Comparison of ENCODE assay signal across 18 cellular contexts in genomic region chr17:76013377-76013932, GRCh38. TPM values are rescaled to one million over a fixed set of nuclear protein-coding genes. Genes with fewer than 3 reads are reported as not detected.
DNase-seq lines count a peak whose midpoint lies in the region; TF ChIP-seq lines count a peak whose summit lies in the region.
"Had no signal": no experiment of that assay in that cellular context is flagged by ENCODE, and none has a peak within 500 bp of the region (broad histone marks: within the 10 kb centered on the region; RNA-seq: fewer than 3 reads in every experiment).

No MANE protein-coding gene starts in this region.

- no peaks in the 10 kb centered on the region for H4K20me1 ChIP-seq in KMS-11 (ENCODE audit: insufficient read depth)
- no peaks in the 10 kb centered on the region for H4K20me1 ChIP-seq in smooth muscle cell (ENCODE audit: low read depth)

- TF ChIP-seq CTCF in KMS-11 (conservative IDR thresholded peaks at IDR 0.05; ENCODE audit: low read depth, low read length) (no peak), endodermal cell (conservative IDR thresholded peaks at IDR 0.05) (no peak), smooth muscle cell (IDR thresholded peaks at IDR 0.05; ENCODE audit: borderline replicate concordance, insufficient read depth, poor library complexity, severe bottlenecking) (no peak), esophagus squamous epithelium (IDR thresholded peaks at IDR 0.05) (no peak)

- H3K36me3 ChIP-seq in KMS-11 (ENCODE audit: insufficient read depth), result no peaks in the 10 kb centered on the region
- no peaks in the 10 kb centered on the region for H3K36me3 ChIP-seq in endodermal cell (ENCODE audit: control insufficient read depth, insufficient read depth, low read length)
- no peaks in the 10 kb centered on the region for H3K36me3 ChIP-seq in smooth muscle cell (ENCODE audit: low read depth)
- H3K36me3 ChIP-seq in esophagus squamous epithelium, result peaks cover 4 to 100% (median 22%) of the 10 kb centered on the region in 3 donors

- TF ChIP-seq POLR2A in esophagus squamous epithelium (IDR thresholded peaks at IDR 0.05), result no peak

- no peak for DNase-seq in activated CD4-positive, alpha-beta T cell treated with anti-CD3 and anti-CD28 coated beads, Interleukin-2, amount 10 ng/mL, durations not matched to agents 24 days and 14 days
- no peak for DNase-seq in activated CD4-positive, alpha-beta T cell treated with anti-CD3 and anti-CD28 coated beads, Interleukin-2, amount 50 U/mL, for 1 hour
- no peak for DNase-seq in endodermal cell
- no peak for DNase-seq in smooth muscle cell (lab: John Stamatoyannopoulos, UW; ENCODE audit: unreplicated experiment)
- DNase-seq in DMS114 treated with DMSO at 0.1 percent for 48 hours (lab: John Stamatoyannopoulos, UW; ENCODE audit: unreplicated experiment), result no peak
- DNase-seq in activated gamma-delta T cell (lab: John Stamatoyannopoulos, UW), result no peak
- no peak for DNase-seq in esophagus squamous epithelium (lab: John Stamatoyannopoulos, UW)

- no peaks in the 10 kb centered on the region for H3K79me2 ChIP-seq in KMS-11 (ENCODE audit: insufficient read depth, low read depth)
- no peaks in the 10 kb centered on the region for H3K79me2 ChIP-seq in smooth muscle cell (ENCODE audit: low read depth)

- H3K4me3 Mint-ChIP-seq in activated CD4-positive, alpha-beta T cell treated with anti-CD3 and anti-CD28 coated beads, Interleukin-2, amount 10 ng/mL, durations not matched to agents 24 days and 14 days, result no peak overlapping the region
- no peak overlapping the region for H3K4me3 Mint-ChIP-seq in endodermal cell
- H3K4me3 Mint-ChIP-seq: HFFc6; naive B cell; stimulated activated memory B cell treated with anti-CD40 and anti-IgM and Interleukin-4, amounts not matched to agents 10 μg/mL and 1 μg/mL and 100 μg/mL, for 72 hours had no signal

- H3K4me2 ChIP-seq in KMS-11 (no peak overlapping the region), smooth muscle cell (peak overlapping the region; percentile 31)
- H3K4me2 ChIP-seq: PC-9 had no signal

- no peaks in the 10 kb centered on the region for H3F3A ChIP-seq in smooth muscle cell (ENCODE audit: low read depth)

- intact Hi-C loops in activated CD4-positive, alpha-beta T cell treated with anti-CD3 and anti-CD28 coated beads, Interleukin-2, amount 10 ng/mL, durations not matched to agents 24 days and 14 days (cut with micrococcal nuclease), result loop anchor here (5.0 kb wide), 1 partner anchor 64 kb away; the partner anchor contains the start of gene ZACN
- intact Hi-C loops in esophagus squamous epithelium (cut with DNase I), result loop anchor here (5.0 to 10.0 kb wide), 2 partner anchors 39 to 271 kb away; no protein-coding TSS in a partner anchor

- H2AFZ ChIP-seq in KMS-11 (ENCODE audit: low read depth) (0 out of 2 replicates have a peak overlapping the region, but pooled peaks have one; percentile 38), smooth muscle cell (ENCODE audit: low read depth) (peak overlapping the region; percentile 50)
- H2AFZ ChIP-seq: PC-9 had no signal

- WGBS in endodermal cell (ENCODE audit: insufficient coverage in 1 of 2, insufficient read length in 1 of 2), 2 experiments, result 77 to 90% methylated on average over 7 to 15 of the region's 15 CpGs
- 76% methylated on average over 13 of the region's 15 CpGs for WGBS in smooth muscle cell (ENCODE audit: low lambda C conversion rate)
- 75 to 78% methylated on average over 15 of the region's 15 CpGs for WGBS in esophagus squamous epithelium, 2 donors

- H3K9ac ChIP-seq in KMS-11 (no peak overlapping the region), endodermal cell (ENCODE audit: extremely low read depth, low read length, poor library complexity, severe bottlenecking) (no peak overlapping the region), smooth muscle cell (ENCODE audit: low read depth) (no peak overlapping the region)

- H3K27me3 ChIP-seq in KMS-11 (ENCODE audit: insufficient read depth, low read depth), result peaks cover 17% of the 10 kb centered on the region; the same call in 1 of the 2 replicates
- no peaks in the 10 kb centered on the region for H3K27me3 ChIP-seq in endodermal cell (ENCODE audit: control insufficient read depth, insufficient read depth, low read length, poor library complexity, severe bottlenecking)
- H3K27me3 ChIP-seq in smooth muscle cell (ENCODE audit: low read depth), result no peaks in the 10 kb centered on the region
- peaks cover 0 to 9% (median 0%) of the 10 kb centered on the region in 4 donors for H3K27me3 ChIP-seq in esophagus squamous epithelium
- H3K27me3 ChIP-seq: left lung had no signal

- H3K27ac Mint-ChIP-seq in activated CD4-positive, alpha-beta T cell treated with anti-CD3 and anti-CD28 coated beads, Interleukin-2, amount 10 ng/mL, durations not matched to agents 24 days and 14 days, result peak overlapping the region; percentile 22
- peak overlapping the region; percentile 44 for H3K27ac Mint-ChIP-seq in endodermal cell
- H3K27ac Mint-ChIP-seq: HFFc6 had no signal

- peaks cover 4% of the 10 kb centered on the region for H3K4me1 Mint-ChIP-seq in activated CD4-positive, alpha-beta T cell treated with anti-CD3 and anti-CD28 coated beads, Interleukin-2, amount 10 ng/mL, durations not matched to agents 24 days and 14 days
- H3K4me1 Mint-ChIP-seq in endodermal cell, result peaks cover 5% of the 10 kb centered on the region

- H3K27ac ChIP-seq in KMS-11 (no peak overlapping the region), endodermal cell (ENCODE audit: low read depth, low read length) (no peak overlapping the region), smooth muscle cell (ENCODE audit: low read depth) (no peak overlapping the region), esophagus squamous epithelium (peak overlapping the region in 1 of 4 donors; percentile 42)
- H3K27ac ChIP-seq: coronary artery, left lung, PC-9 had no signal

- H3K9me3 ChIP-seq in endodermal cell (ENCODE audit: control insufficient read depth, low read length) (no peaks in the 10 kb centered on the region), smooth muscle cell (replicated peaks; ENCODE audit: low read depth) (no peaks in the 10 kb centered on the region), esophagus squamous epithelium (no peaks in the 10 kb centered on the region)
- H3K9me3 ChIP-seq: left lung had no signal

- no peak overlapping the region for H3K4me3 ChIP-seq in KMS-11 (IDR thresholded peaks at IDR 0.05; ENCODE audit: insufficient read depth, low read depth, low read length)
- no peak overlapping the region for H3K4me3 ChIP-seq in endodermal cell (ENCODE audit: low read length)
- H3K4me3 ChIP-seq in smooth muscle cell, result no peak overlapping the region
- no peak overlapping the region for H3K4me3 ChIP-seq in esophagus squamous epithelium
- H3K4me3 ChIP-seq: coronary artery, K562, left lung, PC-9 had no signal

- no peaks in the 10 kb centered on the region for H3K9me3 Mint-ChIP-seq in activated CD4-positive, alpha-beta T cell treated with anti-CD3 and anti-CD28 coated beads, Interleukin-2, amount 10 ng/mL, durations not matched to agents 24 days and 14 days
- no peaks in the 10 kb centered on the region for H3K9me3 Mint-ChIP-seq in endodermal cell
- H3K9me3 Mint-ChIP-seq: HFFc6; naive B cell; stimulated activated memory B cell treated with anti-CD40 and anti-IgM and Interleukin-4, amounts not matched to agents 10 μg/mL and 1 μg/mL and 100 μg/mL, for 72 hours had no signal

- no peaks in the 10 kb centered on the region for H3K27me3 Mint-ChIP-seq in activated CD4-positive, alpha-beta T cell treated with anti-CD3 and anti-CD28 coated beads, Interleukin-2, amount 10 ng/mL, durations not matched to agents 24 days and 14 days
- peaks cover 8% of the 10 kb centered on the region for H3K27me3 Mint-ChIP-seq in endodermal cell (ENCODE audit: insufficient read depth)

- no peaks in the 10 kb centered on the region for H3K36me3 Mint-ChIP-seq in activated CD4-positive, alpha-beta T cell treated with anti-CD3 and anti-CD28 coated beads, Interleukin-2, amount 10 ng/mL, durations not matched to agents 24 days and 14 days (ENCODE audit: low read depth)
- no peaks in the 10 kb centered on the region for H3K36me3 Mint-ChIP-seq in endodermal cell (ENCODE audit: low read depth)
- H3K36me3 Mint-ChIP-seq: naive B cell; stimulated activated memory B cell treated with anti-CD40 and anti-IgM and Interleukin-4, amounts not matched to agents 10 μg/mL and 1 μg/mL and 100 μg/mL, for 72 hours had no signal

- H3K4me1 ChIP-seq in KMS-11 (ENCODE audit: low read depth, poor library complexity, severe bottlenecking) (peaks cover 3% of the 10 kb centered on the region), endodermal cell (ENCODE audit: control insufficient read depth, insufficient read depth, low read length) (no peaks in the 10 kb centered on the region), smooth muscle cell (ENCODE audit: low read depth) (no peaks in the 10 kb centered on the region), esophagus squamous epithelium (peaks cover 0 to 25% (median 11%) of the 10 kb centered on the region in 3 donors)

RNA-seq across cellular contexts. Expression of gene CDK3, which starts 12.8 kb away (rescaled TPM):
- total RNA-seq in activated CD4-positive, alpha-beta T cell treated with anti-CD3 and anti-CD28 coated beads, Interleukin-2, amount 10 ng/mL, durations not matched to agents 24 days and 14 days, result 6.6 and 7.4 TPM in 2 replicates
- total RNA-seq in endodermal cell (10 to 100 TPM in 1 of 2 donors, 1 to 10 TPM in 1; 7.3 to 11.7 TPM), smooth muscle cell (1.0 and 1.2 TPM in 2 replicates), esophagus squamous epithelium (1 to 10 TPM; 2.4 to 6.6 (median 3.6) TPM)
- 14.7 TPM for polyA plus RNA-seq in endodermal cell (2013, experiment 1 of 2)
- polyA plus RNA-seq in endodermal cell (2013, experiment 2 of 2), result 10.5 TPM
- 3.9 and 10.2 TPM in 2 replicates for polyA plus RNA-seq in smooth muscle cell

RNA-seq across cellular contexts. Expression of gene EVPL, which starts 13.7 kb away (rescaled TPM):
- total RNA-seq in activated CD4-positive, alpha-beta T cell treated with anti-CD3 and anti-CD28 coated beads, Interleukin-2, amount 10 ng/mL, durations not matched to agents 24 days and 14 days, result 0.09 and 0.17 TPM in 2 replicates
- total RNA-seq in endodermal cell, result under 1 TPM; 0.20 to 0.51 TPM
- polyA plus RNA-seq in endodermal cell (2013, experiment 1 of 2), result 0.04 TPM
- polyA plus RNA-seq in endodermal cell (2013, experiment 2 of 2), result not detected
- 1.6 and 1.9 TPM in 2 replicates for total RNA-seq in smooth muscle cell
- 0.77 and 2.0 TPM in 2 replicates for polyA plus RNA-seq in smooth muscle cell
- total RNA-seq in esophagus squamous epithelium, result 100 to 1,000 TPM; 132 to 604 (median 223) TPM
- total RNA-seq: HFFc6, HT1080, occipital lobe, pulmonary artery endothelial cell had no signal

RNA-seq across cellular contexts. Expression of gene TEN1, which starts 34.4 kb away (rescaled TPM):
- total RNA-seq in activated CD4-positive, alpha-beta T cell treated with anti-CD3 and anti-CD28 coated beads, Interleukin-2, amount 10 ng/mL, durations not matched to agents 24 days and 14 days, result 9.7 and 12.5 TPM in 2 replicates
- total RNA-seq in endodermal cell, result 10 to 100 TPM; 12.1 to 15.3 TPM
- 14.4 TPM for polyA plus RNA-seq in endodermal cell (2013, experiment 1 of 2)
- polyA plus RNA-seq in endodermal cell (2013, experiment 2 of 2), result 13.5 TPM
- total RNA-seq in smooth muscle cell, result 4.2 and 15.5 TPM in 2 replicates
- polyA plus RNA-seq in smooth muscle cell, result 19.2 and 25.6 TPM in 2 replicates
- 10 to 100 TPM; 24.6 to 40.6 (median 26.2) TPM for total RNA-seq in esophagus squamous epithelium

RNA-seq across cellular contexts. Expression of gene ACOX1, which starts 34.5 kb away (rescaled TPM):
- 29.2 and 30.0 TPM in 2 replicates for total RNA-seq in activated CD4-positive, alpha-beta T cell treated with anti-CD3 and anti-CD28 coated beads, Interleukin-2, amount 10 ng/mL, durations not matched to agents 24 days and 14 days
- total RNA-seq in endodermal cell, result 10 to 100 TPM; 28.6 to 37.1 TPM
- 16.1 TPM for polyA plus RNA-seq in endodermal cell (2013, experiment 1 of 2)
- polyA plus RNA-seq in endodermal cell (2013, experiment 2 of 2), result 13.6 TPM
- total RNA-seq in smooth muscle cell, result 35.3 and 46.7 TPM in 2 replicates
- polyA plus RNA-seq in smooth muscle cell, result 25.9 and 30.2 TPM in 2 replicates
- 10 to 100 TPM; 46.9 to 73.3 (median 62.3) TPM for total RNA-seq in esophagus squamous epithelium

RNA-seq across cellular contexts. Expression of gene SRP68, which starts 58.9 kb away (rescaled TPM):
- total RNA-seq in activated CD4-positive, alpha-beta T cell treated with anti-CD3 and anti-CD28 coated beads, Interleukin-2, amount 10 ng/mL, durations not matched to agents 24 days and 14 days, result 169 and 170 TPM in 2 replicates
- 10 to 100 TPM; 73.9 to 78.0 TPM for total RNA-seq in endodermal cell
- 63.0 TPM for polyA plus RNA-seq in endodermal cell (2013, experiment 1 of 2)
- 58.3 TPM for polyA plus RNA-seq in endodermal cell (2013, experiment 2 of 2)
- 41.0 and 67.5 TPM in 2 replicates for total RNA-seq in smooth muscle cell
- 96.3 and 102 TPM in 2 replicates for polyA plus RNA-seq in smooth muscle cell
- total RNA-seq in esophagus squamous epithelium, result 10 to 100 TPM; 40.6 to 78.0 (median 52.7) TPM

Comparison
In these comparisons a context has a peak if more than half of its experiments do, and no peak if none do; other contexts are left out.
1. RNA of gene EVPL, which starts 13.7 kb away (total RNA-seq): 132 to 604 TPM in esophagus squamous epithelium; 1.6 to 1.9 TPM in smooth muscle cell, 0.20 to 0.51 TPM in endodermal cell and 0.09 to 0.17 TPM in activated CD4-positive, alpha-beta T cell treated with anti-CD3 and anti-CD28 coated beads, Interleukin-2, amount 10 ng/mL, durations not matched to agents 24 days and 14 days; every median in the first group is over 10 times any median in the second.